ENCODE assay signal across 25 cellular contexts in the genomic region with DNA sequence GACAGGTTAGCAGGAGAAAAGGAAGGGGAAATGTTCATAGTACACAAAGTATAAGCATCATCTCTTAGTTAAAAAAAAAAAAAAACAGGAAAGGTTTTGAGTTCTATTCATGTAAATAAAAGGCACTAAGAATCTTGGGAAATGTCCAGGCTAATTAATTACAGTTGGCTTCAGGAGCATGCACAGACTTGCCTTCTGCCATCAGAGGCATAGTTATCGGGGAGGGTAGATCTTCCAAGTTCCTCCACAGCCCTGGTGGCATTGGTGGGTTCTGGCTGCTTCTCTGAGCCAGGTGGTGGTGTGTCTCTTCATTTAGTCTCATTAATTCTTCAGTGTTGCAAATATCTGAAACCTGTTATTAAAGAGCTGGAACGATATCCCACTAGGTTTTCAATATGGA.
DNase-seq lines count a peak whose midpoint lies in the region; ATAC-seq and TF ChIP-seq lines count a peak whose summit lies in the region.
"Had no signal": no experiment of that assay in that cellular context is flagged by ENCODE, and none has a peak within 500 bp of the region (broad histone marks: within the 10 kb centered on the region; RNA-seq: fewer than 3 reads in every experiment).

No MANE protein-coding gene starts in this region.

- intact Hi-C loops in aorta (cut with DNase I), result no loop called here
- intact Hi-C loops in activated CD8-positive, alpha-beta T cell treated with anti-CD3 and anti-CD28 coated beads for 36 hours (cut with micrococcal nuclease), result no loop called here

- H3K4me3 ChIP-seq in stomach smooth muscle (ENCODE audit: low read length in 2 of 2), result no peak overlapping the region
- no peak overlapping the region for H3K4me3 ChIP-seq in aorta (ENCODE audit: low read length in 2 of 2)
- H3K4me3 ChIP-seq: breast epithelium, gastrocnemius medialis, GM23338, upper lobe of right lung had no signal

- no peak overlapping the region for H3K4me3 Mint-ChIP-seq in activated CD8-positive, alpha-beta T cell treated with anti-CD3 and anti-CD28 coated beads for 36 hours
- H3K4me3 Mint-ChIP-seq: activated naive CD4-positive, alpha-beta T cell treated with anti-CD3 and anti-CD28 coated beads for 36 hours; CD14-positive monocyte; GM23338; HFFc6; natural killer cell treated with Interleukin-12 subunit alpha and Interleukin-12 subunit beta and Interleukin-15 and Interleukin-18, amount 100 ng/mL, for 72 hours; T-cell had no signal

- 58 to 68% methylated on average over 2 of the region's 2 CpGs for WGBS in aorta, 2 donors

- H3K9ac ChIP-seq in stomach smooth muscle (ENCODE audit: low read length in 2 of 2), result no peak overlapping the region

- H3K4me1 ChIP-seq in stomach smooth muscle (ENCODE audit: control insufficient read depth, insufficient read depth, low read length) (peaks cover 36% of the 10 kb centered on the region), aorta (ENCODE audit: control insufficient read depth in 1 of 2, insufficient read depth in 2 of 2, low read length in 2 of 2) (no peaks in the 10 kb centered on the region)
- H3K4me1 ChIP-seq: breast epithelium, upper lobe of right lung had no signal

- no peaks in the 10 kb centered on the region for H3K4me1 Mint-ChIP-seq in activated CD8-positive, alpha-beta T cell treated with anti-CD3 and anti-CD28 coated beads for 36 hours (ENCODE audit: low read depth)
- H3K4me1 Mint-ChIP-seq: CD14-positive monocyte, T-cell had no signal

- CTCF ChIA-PET in GM10248 (lab: Yijun Ruan, JAX), result no interaction called here
- CTCF ChIA-PET in activated CD8-positive, alpha-beta T cell treated with anti-CD3 and anti-CD28 coated beads for 36 hours (lab: Charles Lee), result no interaction called here

- POLR2A ChIA-PET in GM10248 (lab: Yijun Ruan, JAX), result no interaction called here
- POLR2A ChIA-PET in activated CD8-positive, alpha-beta T cell treated with anti-CD3 and anti-CD28 coated beads for 36 hours (lab: Charles Lee), result no interaction called here

- H3K27ac ChIP-seq in stomach smooth muscle (ENCODE audit: low read length), result peak overlapping the region; percentile 87
- no peak overlapping the region for H3K27ac ChIP-seq in aorta (ENCODE audit: low read depth in 1 of 2, low read length in 2 of 2)
- H3K27ac ChIP-seq: 22Rv1, gastrocnemius medialis, upper lobe of right lung had no signal

- H3K27me3 ChIP-seq in stomach smooth muscle (ENCODE audit: control insufficient read depth in 1 of 2, insufficient read depth in 2 of 2, low read length in 2 of 2) (no peaks in the 10 kb centered on the region), aorta (ENCODE audit: control insufficient read depth in 1 of 2, insufficient read depth in 2 of 2, low read length in 1 of 2) (no peaks in the 10 kb centered on the region)
- H3K27me3 ChIP-seq: breast epithelium, gastrocnemius medialis, upper lobe of right lung had no signal

- peaks cover 4% of the 10 kb centered on the region for H3K27me3 Mint-ChIP-seq in activated CD8-positive, alpha-beta T cell treated with anti-CD3 and anti-CD28 coated beads for 36 hours

- H3K9me3 ChIP-seq in stomach smooth muscle (ENCODE audit: control insufficient read depth in 2 of 2, low read length in 2 of 2), result no peaks in the 10 kb centered on the region
- H3K9me3 ChIP-seq in aorta (ENCODE audit: control insufficient read depth, low read length), result no peaks in the 10 kb centered on the region
- H3K9me3 ChIP-seq: breast epithelium, gastrocnemius medialis, upper lobe of right lung had no signal

- H3K9me3 Mint-ChIP-seq in activated CD8-positive, alpha-beta T cell treated with anti-CD3 and anti-CD28 coated beads for 36 hours, result no peaks in the 10 kb centered on the region
- H3K9me3 Mint-ChIP-seq: activated naive CD4-positive, alpha-beta T cell treated with anti-CD3 and anti-CD28 coated beads for 36 hours; GM23338; natural killer cell treated with Interleukin-12 subunit alpha and Interleukin-12 subunit beta and Interleukin-15 and Interleukin-18, amount 100 ng/mL, for 72 hours; T-cell had no signal

- peak in 2 of 3 experiments; percentile 37 to 78 for DNase-seq in NCI-H1417 (lab: John Stamatoyannopoulos, UW)
- no peak for DNase-seq in NCI-H1417 treated with DMSO at 0.1 percent for 48 hours (lab: John Stamatoyannopoulos, UW)
- peak; percentile 30 for DNase-seq in NCI-H69 (lab: John Stamatoyannopoulos, UW)
- peak; percentile 15 for DNase-seq in fibroblast of peridontal ligament (ENCODE audit: extremely low read depth)
- no peak for DNase-seq in aorta
- no peak for DNase-seq in GM10248 (ENCODE audit: extremely low spot score)
- DNase-seq in activated CD8-positive, alpha-beta T cell treated with anti-CD3 and anti-CD28 coated beads for 36 hours, result no peak
- DNase-seq: activated CD4-positive, CD25-positive, alpha-beta regulatory T cell; activated naive CD4-positive, alpha-beta T cell treated with anti-CD3 and anti-CD28 coated beads for 36 hours; amniotic stem cell; Calu3; cortex of kidney; gastrocnemius medialis; HFFc6; islet precursor cell; stimulated activated CD4-positive, alpha-beta T cell treated with anti-CD3 and anti-CD28 coated beads, Interleukin-2, amount 100 ng/mL, for 24 hours; T-cell; upper lobe of right lung had no signal

- ATAC-seq in aorta (ENCODE audit: low FRiP score), result no peak
- no peak for ATAC-seq in activated CD8-positive, alpha-beta T cell treated with anti-CD3 and anti-CD28 coated beads for 36 hours
- ATAC-seq: esophagus mucosa; gastrocnemius medialis; GM23338; natural killer cell treated with Interleukin-12 subunit alpha and Interleukin-12 subunit beta and Interleukin-15 and Interleukin-18, amount 100 ng/mL, for 72 hours; T-cell; upper lobe of right lung had no signal

- TF ChIP-seq CTCF in GM10248 (IDR thresholded peaks at IDR 0.05; ENCODE audit: control extremely low read depth, extremely low read depth, low read depth, missing control alignments), result no peak
- no peak for TF ChIP-seq CTCF in activated CD8-positive, alpha-beta T cell treated with anti-CD3 and anti-CD28 coated beads for 36 hours (IDR thresholded peaks at IDR 0.05)

- no peaks in the 10 kb centered on the region for H3K36me3 Mint-ChIP-seq in activated CD8-positive, alpha-beta T cell treated with anti-CD3 and anti-CD28 coated beads for 36 hours (ENCODE audit: low read depth)
- H3K36me3 Mint-ChIP-seq: CD14-positive monocyte; natural killer cell treated with Interleukin-12 subunit alpha and Interleukin-12 subunit beta and Interleukin-15 and Interleukin-18, amount 100 ng/mL, for 72 hours; T-cell had no signal

- H3K36me3 ChIP-seq in stomach smooth muscle (ENCODE audit: control insufficient read depth in 2 of 2, insufficient read depth in 2 of 2, low read length in 2 of 2) (peaks cover 0 to 3% of the 10 kb centered on the region in 2 donors), aorta (ENCODE audit: control insufficient read depth in 1 of 2, insufficient read depth in 2 of 2, low read length in 1 of 2) (no peaks in the 10 kb centered on the region)
- H3K36me3 ChIP-seq: breast epithelium, gastrocnemius medialis, upper lobe of right lung had no signal

- H3K27ac Mint-ChIP-seq in activated CD8-positive, alpha-beta T cell treated with anti-CD3 and anti-CD28 coated beads for 36 hours, result no peak overlapping the region
- H3K27ac Mint-ChIP-seq: activated naive CD4-positive, alpha-beta T cell treated with anti-CD3 and anti-CD28 coated beads for 36 hours; CD14-positive monocyte; GM23338; HFFc6; natural killer cell treated with Interleukin-12 subunit alpha and Interleukin-12 subunit beta and Interleukin-15 and Interleukin-18, amount 100 ng/mL, for 72 hours; T-cell had no signal

Comparison
In these comparisons a context has a peak if more than half of its experiments do, and no peak if none do; other contexts are left out.
1. DNase-seq: peak in NCI-H1417 (2 of 3), NCI-H69 (single experiment) and fibroblast of peridontal ligament (single experiment); none in NCI-H1417 treated with DMSO at 0.1 percent for 48 hours (single experiment), aorta (0 of 2), GM10248 (single experiment) and activated CD8-positive, alpha-beta T cell treated with anti-CD3 and anti-CD28 coated beads for 36 hours (single experiment).